Comparison of ENCODE assay signal across 8 cellular contexts in genomic region chr7:116524609-116525297, GRCh38. TPM values are rescaled to one million over a fixed set of nuclear protein-coding genes. Genes with fewer than 3 reads are reported as not detected.
DNase-seq lines count a peak whose midpoint lies in the region; ATAC-seq and TF ChIP-seq lines count a peak whose summit lies in the region.

Gene CAV1 (plus strand): TSS chr7:116525036. CDS start chr7:116525063, 27 bp downstream.

- H3K9me3 Mint-ChIP-seq in CD8-positive, alpha-beta T cell: no peaks in the 10 kb centered on the region

- H3K27me3 ChIP-seq in CD8-positive, alpha-beta T cell (ENCODE audit: insufficient read depth, low read length): peaks cover 17% of the 10 kb centered on the region
- peaks cover 6% of the 10 kb centered on the region for H3K27me3 ChIP-seq in rectal smooth muscle tissue (ENCODE audit: control insufficient read depth, insufficient read depth, low read length)

- peaks cover 61% of the 10 kb centered on the region for H3K27me3 Mint-ChIP-seq in CD8-positive, alpha-beta T cell (ENCODE audit: low read depth)

- peak; percentile 34 for ATAC-seq in CD8-positive, alpha-beta T cell
- ATAC-seq in HG03354 (IDR thresholded peaks at IDR 0.05; ENCODE audit: poor library complexity, severe bottlenecking, unreplicated experiment): no peak

- TF ChIP-seq CTCF in CD8-positive, alpha-beta T cell (IDR thresholded peaks at IDR 0.05): no peak
- TF ChIP-seq CTCF in HFF-Myc (IDR thresholded peaks at IDR 0.05; ENCODE audit: low read depth, low read length, missing control alignments): peak; percentile 14

- H3K27ac Mint-ChIP-seq in CD8-positive, alpha-beta T cell: no peak within 1 kb of the TSS

- H3K4me1 Mint-ChIP-seq in CD8-positive, alpha-beta T cell (ENCODE audit: low read depth): peaks cover 25% of the 10 kb centered on the region

- CTCF ChIA-PET in CD8-positive, alpha-beta T cell (lab: Charles Lee): interaction anchor here (1.4 to 3.0 kb wide), 5 partner anchors 10 to 344 kb away, joined by 5 to 23 read pairs (median 7); no protein-coding TSS in a partner anchor

- intact Hi-C loops in CD8-positive, alpha-beta T cell (cut with DNase I, micrococcal nuclease): loop anchor here in 1 of 2 experiments (5.0 to 10.0 kb wide), 2 partner anchors 352 to 1660 kb away; partner anchors contain the start of gene LSM8

- peak in 5 of 7 experiments; percentile 13 to 69 (median 42) for DNase-seq in CD8-positive, alpha-beta T cell
- DNase-seq in HFF-Myc (ENCODE audit: extremely low read depth, low read depth) (peak; percentile 91), SW480 (ENCODE audit: low spot score) (peak; percentile 78), T47D (ENCODE audit: low read depth in 1 of 2, low spot score in 1 of 2) (peak; percentile 36 to 62), NCI-H2107 treated with DMSO at 0.1 percent for 48 hours (lab: John Stamatoyannopoulos, UW; ENCODE audit: unreplicated experiment) (no peak)

- no peak within 1 kb of the TSS for H3K27ac ChIP-seq in CD8-positive, alpha-beta T cell (ENCODE audit: low read depth, low read length)
- peak within 1 kb of the TSS; percentile 99 for H3K27ac ChIP-seq in rectal smooth muscle tissue (ENCODE audit: low read depth, low read length)

- in situ Hi-C loops in T47D (cut with HindIII; ENCODE audit: low pct_unique_long_range_greater_than_20kb, low sequenced_read_pairs): no loop called here

- peak within 1 kb of the TSS; percentile 84 for H3K9ac ChIP-seq in rectal smooth muscle tissue (ENCODE audit: low read length)

- no peaks in the 10 kb centered on the region for H3K36me3 ChIP-seq in CD8-positive, alpha-beta T cell (ENCODE audit: insufficient read depth, low read length)
- H3K36me3 ChIP-seq in rectal smooth muscle tissue (ENCODE audit: control insufficient read depth, insufficient read depth, low read length): no peaks in the 10 kb centered on the region

- no peaks in the 10 kb centered on the region for H3K9me3 ChIP-seq in CD8-positive, alpha-beta T cell (ENCODE audit: low read length)

- peak within 1 kb of the TSS; percentile 67 for H3K4me3 ChIP-seq in CD8-positive, alpha-beta T cell (ENCODE audit: low read depth, low read length)
- H3K4me3 ChIP-seq in HFF-Myc (replicated peaks; ENCODE audit: low read depth, low read length) (peak within 1 kb of the TSS; percentile 96), iPS-11a (ENCODE audit: low read depth, low read length) (peak within 1 kb of the TSS; percentile 53), rectal smooth muscle tissue (ENCODE audit: low read length) (peak within 1 kb of the TSS; percentile 93)

- POLR2A ChIA-PET in CD8-positive, alpha-beta T cell (lab: Charles Lee): no interaction called here

- no peaks in the 10 kb centered on the region for H3K36me3 Mint-ChIP-seq in CD8-positive, alpha-beta T cell

- H3K4me3 Mint-ChIP-seq in CD8-positive, alpha-beta T cell: peak within 1 kb of the TSS; percentile 83

- H3K4me1 ChIP-seq in CD8-positive, alpha-beta T cell (ENCODE audit: insufficient read depth, low read length): peaks cover 21% of the 10 kb centered on the region
- peaks cover 10% of the 10 kb centered on the region for H3K4me1 ChIP-seq in rectal smooth muscle tissue (ENCODE audit: control insufficient read depth, insufficient read depth, low read length)

RNA-seq across cellular contexts. Expression of gene CAV1, which starts in this region (rescaled TPM):
- total RNA-seq in CD8-positive, alpha-beta T cell: not detected

Comparison
In these comparisons a context has a peak if more than half of its experiments do, and no peak if none do; other contexts are left out.
1. Peak in DNase-seq, ATAC-seq and H3K4me3 ChIP-seq in CD8-positive, alpha-beta T cell; RNA of the gene not detected or under 1 TPM.